In the genomic region with DNA sequence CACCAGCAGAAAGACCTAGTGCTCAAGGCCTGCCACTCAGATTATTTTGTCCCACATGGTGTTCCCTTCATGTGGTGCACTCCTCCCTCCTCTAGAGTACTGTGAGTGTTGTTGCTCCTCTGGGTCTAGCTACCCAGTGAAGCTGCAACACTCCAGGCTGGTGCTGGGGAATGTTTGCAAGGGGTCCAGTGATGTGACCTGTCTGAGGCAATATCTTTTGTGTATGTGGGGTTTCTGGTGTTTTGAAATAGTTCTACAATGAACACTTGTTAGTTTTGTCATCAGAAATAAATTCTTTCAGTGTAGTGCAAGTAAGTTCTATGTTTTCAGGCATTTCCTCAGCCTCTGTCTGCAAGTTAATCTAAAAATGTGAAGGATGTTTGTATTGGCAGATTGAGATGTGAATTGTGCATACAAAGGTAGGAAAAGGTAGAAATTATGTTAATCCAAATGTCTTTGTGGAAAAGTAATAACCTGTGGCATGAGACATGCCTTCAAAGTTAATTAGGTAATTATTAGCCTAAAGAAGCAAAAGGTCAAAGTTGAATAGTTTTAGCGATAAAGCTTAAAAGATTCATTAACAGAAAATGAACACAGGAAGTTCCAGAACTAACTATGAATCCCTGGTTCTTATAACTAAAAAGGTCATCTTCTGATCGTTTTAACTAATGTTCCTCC, we compare ENCODE assay signal across 21 cellular contexts.
DNase-seq lines count a peak whose midpoint lies in the region; ATAC-seq and TF ChIP-seq lines count a peak whose summit lies in the region.
"Had no signal": no experiment of that assay in that cellular context is flagged by ENCODE, and none has a peak within 500 bp of the region (broad histone marks: within the 10 kb centered on the region; RNA-seq: fewer than 3 reads in every experiment).

No MANE protein-coding gene starts in this region.

- TF ChIP-seq CTCF in cardiac fibroblast (IDR thresholded peaks at IDR 0.05; ENCODE audit: low read depth, low read length) (no peak), ascending aorta (IDR thresholded peaks at IDR 0.05) (no peak)

- H3K27ac ChIP-seq in ascending aorta, result peak overlapping the region in 1 of 2 donors; percentile 33
- H3K27ac ChIP-seq: cardiac muscle cell, right atrium auricular region had no signal

- H3K4me3 ChIP-seq in cardiac fibroblast (replicated peaks in 1 of 2; ENCODE audit: low read depth in 2 of 2, low read length in 2 of 2) (no peak overlapping the region), skeletal muscle cell (ENCODE audit: low read depth, low read length) (no peak overlapping the region), ascending aorta (no peak overlapping the region)
- H3K4me3 ChIP-seq: cardiac muscle cell, right atrium auricular region had no signal

- intact Hi-C loops in ascending aorta (cut with DNase I), result no loop called here

- no peak overlapping the region for H3K27ac Mint-ChIP-seq in immature natural killer cell
- H3K27ac Mint-ChIP-seq: activated naive CD4-positive, alpha-beta T cell treated with anti-CD3 and anti-CD28 coated beads for 36 hours; stimulated activated naive CD8-positive, alpha-beta T cell treated with anti-CD3 and anti-CD28 coated beads, Interleukin-15, Interleukin-2, amounts not matched to agents 100 ng/mL and 50 ng/mL, for 24 hours had no signal

- DNase-seq in EH (ENCODE audit: low read depth) (peak; percentile 82), cardiac fibroblast (ENCODE audit: low read depth in 2 of 2) (peak; percentile 54 to 88), iris pigment epithelial cell (ENCODE audit: low read depth) (peak; percentile 91), skeletal muscle cell (ENCODE audit: low read depth) (peak; percentile 80), immature natural killer cell (no peak), ascending aorta (ENCODE audit: low spot score in 2 of 2) (no peak)
- DNase-seq: activated CD4-positive, alpha-beta T cell treated with anti-CD3 and anti-CD28 coated beads, Interleukin-2, amount 50 U/mL, for 4 hours; activated naive CD4-positive, alpha-beta T cell treated with anti-CD3 and anti-CD28 coated beads for 36 hours; activated T-cell treated with anti-CD3 and anti-CD28 coated beads, Interleukin-2, amount 50 U/mL, for 1 hour; kidney; NCI-H1105 treated with DMSO at 0.1 percent for 48 hours; SHP77; T-helper 1 cell had no signal

- H3K9me3 Mint-ChIP-seq in immature natural killer cell, result peaks cover 8 to 67% (median 45%) of the 10 kb centered on the region in 6 donors

- H3K27me3 ChIP-seq in ascending aorta, result no peaks in the 10 kb centered on the region
- H3K27me3 ChIP-seq: cardiac muscle cell, right atrium auricular region had no signal

- ATAC-seq in HG02884 (IDR thresholded peaks at IDR 0.05; ENCODE audit: unreplicated experiment), result no peak
- ATAC-seq in GM18873 (IDR thresholded peaks at IDR 0.05; ENCODE audit: low FRiP score, unreplicated experiment), result no peak
- ATAC-seq: esophagus mucosa had no signal

- H3K4me1 Mint-ChIP-seq in immature natural killer cell, result no peaks in the 10 kb centered on the region

- H3K9me3 ChIP-seq in ascending aorta, result peaks cover 0 to 10% of the 10 kb centered on the region in 2 donors
- H3K9me3 ChIP-seq: Caco-2 had no signal

- H3K36me3 Mint-ChIP-seq in immature natural killer cell, result peaks cover 10 to 30% (median 21%) of the 10 kb centered on the region in 3 donors

- H3K4me3 Mint-ChIP-seq in immature natural killer cell, result no peak overlapping the region
- H3K4me3 Mint-ChIP-seq: activated naive CD4-positive, alpha-beta T cell treated with anti-CD3 and anti-CD28 coated beads for 36 hours; neural crest cell; stimulated activated naive CD8-positive, alpha-beta T cell treated with anti-CD3 and anti-CD28 coated beads, Interleukin-15, Interleukin-2, amounts not matched to agents 100 ng/mL and 50 ng/mL, for 24 hours had no signal

- peaks cover 0 to 5% (median 0%) of the 10 kb centered on the region in 3 donors for H3K27me3 Mint-ChIP-seq in immature natural killer cell (ENCODE audit: low read depth in 3 of 3)

- H3K4me1 ChIP-seq in ascending aorta, result no peaks in the 10 kb centered on the region
- H3K4me1 ChIP-seq: right atrium auricular region had no signal

- H3K36me3 ChIP-seq in ascending aorta, result no peaks in the 10 kb centered on the region
- H3K36me3 ChIP-seq: cardiac muscle cell, right atrium auricular region had no signal

Comparison
In these comparisons a context has a peak if more than half of its experiments do, and no peak if none do; other contexts are left out.
1. DNase-seq: peak in EH (single experiment), cardiac fibroblast (2 of 2), iris pigment epithelial cell (single experiment) and skeletal muscle cell (single experiment); none in immature natural killer cell (0 of 3) and ascending aorta (0 of 2).